ENCODE assay signal across 20 cellular contexts in the genomic region with DNA sequence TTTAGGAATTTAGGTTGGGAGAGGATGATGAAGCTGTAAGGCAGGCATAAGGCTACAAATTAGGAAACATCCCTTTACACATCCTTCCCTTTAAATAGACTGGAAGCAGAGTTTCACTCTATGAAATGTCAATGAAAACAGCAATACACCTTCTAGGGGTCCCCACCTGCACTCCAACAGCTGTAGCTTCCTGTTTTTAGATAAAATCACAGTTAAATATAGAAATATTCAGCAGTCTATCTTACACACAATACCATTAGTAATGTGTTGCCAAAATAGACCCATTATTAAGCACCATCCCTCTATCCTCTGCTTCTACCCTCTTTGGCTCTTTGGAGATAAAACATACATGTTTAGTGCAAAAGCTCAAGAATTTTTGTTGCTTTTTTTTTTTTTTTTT.
"Had no signal": no experiment of that assay in that cellular context is flagged by ENCODE, and none has a peak within 500 bp of the region (broad histone marks: within the 10 kb centered on the region; RNA-seq: fewer than 3 reads in every experiment).

No MANE protein-coding gene starts in this region.

- H3K27ac ChIP-seq: HL-60, SJSA1, SK-N-MC had no signal

- H3K9me3 ChIP-seq: SJSA1 had no signal

- H3K4me3 ChIP-seq: SJSA1, SK-N-MC had no signal

- H3K27me3 ChIP-seq: SJSA1 had no signal

- ATAC-seq: T-cell had no signal

- DNase-seq: KBM-7; NCI-H1092 treated with DMSO at 0.1 percent for 48 hours; NCI-H1436; NCI-H1694; NCI-H187 treated with DMSO at 0.1 percent for 48 hours; NCI-H2029 treated with DMSO at 0.1 percent for 48 hours; NCI-H2171 treated with DMSO at 0.1 percent for 48 hours; NCI-H345; NCI-H446 treated with DMSO at 0.1 percent for 48 hours; NCI-H510A treated with DMSO at 0.1 percent for 48 hours; NCI-H526; NK-92 treated with Interleukin-12 subunit alpha and Interleukin-12 subunit beta, amount 100 ng/mL, for 24 hours; Right ventricle myocardium superior; RPMI8226; SIG-M5; SW 1271; T-cell had no signal

- H3K4me1 ChIP-seq: SJSA1 had no signal

- H3K36me3 ChIP-seq: SJSA1 had no signal
